ENCODE assay signal across 8 cellular contexts in genomic region chr2:110858993-110859770, GRCh38.
DNase-seq lines count a peak whose midpoint lies in the region; ATAC-seq and TF ChIP-seq lines count a peak whose summit lies in the region.
"Had no signal": no experiment of that assay in that cellular context is flagged by ENCODE, and none has a peak within 500 bp of the region (broad histone marks: within the 10 kb centered on the region; RNA-seq: fewer than 3 reads in every experiment).

No MANE protein-coding gene starts in this region.

- peaks cover 14% of the 10 kb centered on the region for H3K27me3 Mint-ChIP-seq in activated CD8-positive, alpha-beta T cell treated with anti-CD3 and anti-CD28 coated beads for 36 hours
- H3K27me3 Mint-ChIP-seq in natural killer cell (ENCODE audit: low read depth in 2 of 2), result peaks cover 28 to 30% of the 10 kb centered on the region in 2 donors

- H3K36me3 ChIP-seq in DND-41 (ENCODE audit: insufficient read depth, low read length) (no peaks in the 10 kb centered on the region), adrenal gland (replicated peaks in 1 of 2) (no peaks in the 10 kb centered on the region), MG63 (no peaks in the 10 kb centered on the region)

- no peaks in the 10 kb centered on the region for H4K20me1 ChIP-seq in DND-41 (ENCODE audit: insufficient read depth, low read length)

- peaks cover 83% of the 10 kb centered on the region for H3K4me1 ChIP-seq in DND-41 (ENCODE audit: insufficient read depth, low read length)
- H3K4me1 ChIP-seq in adrenal gland (replicated peaks in 1 of 2), result no peaks in the 10 kb centered on the region

- TF ChIP-seq POLR2A in adrenal gland (IDR thresholded peaks at IDR 0.05), result no peak

- H3K4me3 ChIP-seq in DND-41 (ENCODE audit: low read depth in 1 of 2, low read length in 2 of 2), result peak overlapping the region; percentile 14 to 53; a peak in 3 of 4 replicates
- H3K4me3 ChIP-seq in adrenal gland, result no peak overlapping the region
- no peak overlapping the region for H3K4me3 ChIP-seq in MG63

- TF ChIP-seq CTCF in DND-41 (IDR thresholded peaks at IDR 0.05; ENCODE audit: borderline replicate concordance, extremely low read depth, low read length, poor library complexity, severe bottlenecking) (no peak), natural killer cell (IDR thresholded peaks at IDR 0.05) (no peak), adrenal gland (IDR thresholded peaks at IDR 0.05) (no peak)
- no peak for TF ChIP-seq CTCF in activated CD8-positive, alpha-beta T cell treated with anti-CD3 and anti-CD28 coated beads for 36 hours (IDR thresholded peaks at IDR 0.05)

- CTCF ChIA-PET in activated CD8-positive, alpha-beta T cell treated with anti-CD3 and anti-CD28 coated beads for 36 hours (lab: Charles Lee), result interaction anchor here (0.7 to 4.9 kb wide), 9 partner anchors 8 to 258 kb away, joined by 3 to 26 read pairs (median 7); no protein-coding TSS in a partner anchor

- H3K9me3 ChIP-seq in DND-41 (ENCODE audit: insufficient read depth, low read length, severe bottlenecking) (no peaks in the 10 kb centered on the region), adrenal gland (replicated peaks in 1 of 3) (no peaks in the 10 kb centered on the region), MG63 (no peaks in the 10 kb centered on the region)

- H3K27me3 ChIP-seq in DND-41 (ENCODE audit: insufficient read depth, low read length, poor library complexity) (no peaks in the 10 kb centered on the region), adrenal gland (peaks cover 4% of the 10 kb centered on the region), MG63 (peaks cover 18% of the 10 kb centered on the region)

- H3K27ac ChIP-seq in DND-41 (ENCODE audit: low read length), result peak overlapping the region; percentile 94
- no peak overlapping the region for H3K27ac ChIP-seq in adrenal gland

- intact Hi-C loops in activated CD8-positive, alpha-beta T cell treated with anti-CD3 and anti-CD28 coated beads for 36 hours (cut with micrococcal nuclease), result loop anchor here (5.0 kb wide), 1 partner anchor 193 kb away; no protein-coding TSS in a partner anchor
- intact Hi-C loops in natural killer cell (cut with micrococcal nuclease), result no loop called here
- intact Hi-C loops in cardiac septum (cut with DNase I), result no loop called here
- intact Hi-C loops in adrenal gland (cut with DNase I), result no loop called here

- peaks cover 71% of the 10 kb centered on the region for H3K4me1 Mint-ChIP-seq in activated CD8-positive, alpha-beta T cell treated with anti-CD3 and anti-CD28 coated beads for 36 hours (ENCODE audit: low read depth)
- peaks cover 47 to 54% of the 10 kb centered on the region in 2 donors for H3K4me1 Mint-ChIP-seq in natural killer cell

- H3K4me3 Mint-ChIP-seq in activated CD8-positive, alpha-beta T cell treated with anti-CD3 and anti-CD28 coated beads for 36 hours, result peak overlapping the region; percentile 63
- H3K4me3 Mint-ChIP-seq in natural killer cell, result peak overlapping the region; percentile 1

- H3K9ac ChIP-seq in DND-41 (ENCODE audit: low read depth, low read length), result peak overlapping the region; percentile 60

- DNase-seq in DND-41 (peak; percentile 62), natural killer cell (no peak), cardiac septum (ENCODE audit: low spot score) (no peak), adrenal gland (no peak), MG63 (no peak)
- peak; percentile 37 for DNase-seq in activated CD8-positive, alpha-beta T cell treated with anti-CD3 and anti-CD28 coated beads for 36 hours
- DNase-seq: NCI-H446 had no signal

- peaks cover 2% of the 10 kb centered on the region for H3K36me3 Mint-ChIP-seq in activated CD8-positive, alpha-beta T cell treated with anti-CD3 and anti-CD28 coated beads for 36 hours (ENCODE audit: low read depth)
- H3K36me3 Mint-ChIP-seq in natural killer cell, result no peaks in the 10 kb centered on the region

- H3K79me2 ChIP-seq in DND-41 (ENCODE audit: insufficient read depth, low read length), result no peaks in the 10 kb centered on the region

- peak overlapping the region; percentile 70 for H3K4me2 ChIP-seq in DND-41 (ENCODE audit: insufficient read depth, low read length)

- WGBS in adrenal gland, 4 donors, result 59 to 72% (median 61%) methylated on average over 13 to 14 of the region's 14 CpGs

- ATAC-seq in DND-41 (ENCODE audit: insufficient read depth, low read depth) (peak; percentile 35), HG02798 (IDR thresholded peaks at IDR 0.05; ENCODE audit: poor library complexity, unreplicated experiment) (peak; percentile 34), natural killer cell (no peak)
- ATAC-seq in activated CD8-positive, alpha-beta T cell treated with anti-CD3 and anti-CD28 coated beads for 36 hours, result peak; percentile 35

- peak overlapping the region; percentile 77 for H3K27ac Mint-ChIP-seq in activated CD8-positive, alpha-beta T cell treated with anti-CD3 and anti-CD28 coated beads for 36 hours
- peak overlapping the region; percentile 12 to 68 for H3K27ac Mint-ChIP-seq in natural killer cell

- peaks cover 3% of the 10 kb centered on the region for H3K9me3 Mint-ChIP-seq in activated CD8-positive, alpha-beta T cell treated with anti-CD3 and anti-CD28 coated beads for 36 hours
- H3K9me3 Mint-ChIP-seq in natural killer cell, result no peaks in the 10 kb centered on the region

- POLR2A ChIA-PET in activated CD8-positive, alpha-beta T cell treated with anti-CD3 and anti-CD28 coated beads for 36 hours (lab: Charles Lee), result interaction anchor here (1.1 to 1.8 kb wide), 8 partner anchors 7 to 262 kb away, joined by 3 to 17 read pairs (median 4); partner anchors contain the start of gene BCL2L11

- H2AFZ ChIP-seq in DND-41 (ENCODE audit: low read depth, low read length), result peak overlapping the region; percentile 41

Comparison
In these comparisons a context has a peak if more than half of its experiments do, and no peak if none do; other contexts are left out.
1. ATAC-seq: peak in DND-41 (single experiment), HG02798 (single experiment) and activated CD8-positive, alpha-beta T cell treated with anti-CD3 and anti-CD28 coated beads for 36 hours (single experiment); none in natural killer cell (0 of 3).
2. DNase-seq: peak in DND-41 (single experiment) and activated CD8-positive, alpha-beta T cell treated with anti-CD3 and anti-CD28 coated beads for 36 hours (single experiment); none in natural killer cell (single experiment), cardiac septum (single experiment), adrenal gland (0 of 7) and MG63 (single experiment).
3. H3K4me3 ChIP-seq: peak in DND-41 (2 of 2); none in adrenal gland (0 of 4) and MG63 (single experiment).